Comparison of ENCODE assay signal across 2 cellular contexts in the genomic region with DNA sequence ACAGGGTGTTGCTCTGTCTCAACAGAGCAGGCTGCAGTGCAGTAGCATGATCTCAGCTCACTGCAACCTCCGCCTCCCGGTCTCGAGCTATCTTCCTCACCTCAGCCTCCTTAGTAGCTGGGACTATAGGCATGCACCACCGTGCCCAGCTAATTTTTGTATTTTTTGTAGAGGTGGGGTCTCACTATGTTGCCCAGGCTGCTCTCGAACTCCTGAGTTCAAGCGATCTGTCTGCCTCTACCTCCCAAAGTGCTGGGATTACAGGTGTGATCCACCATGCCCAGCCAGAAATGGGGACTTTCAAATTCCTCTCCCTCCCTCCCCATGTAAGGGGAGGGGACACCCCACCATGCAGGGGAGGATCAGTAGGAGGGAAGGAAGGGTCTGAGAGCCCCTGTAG. TPM values are rescaled to one million over a fixed set of nuclear protein-coding genes. Genes with fewer than 3 reads are reported as not detected.
"Had no signal": no experiment of that assay in that cellular context is flagged by ENCODE, and none has a peak within 500 bp of the region (broad histone marks: within the 10 kb centered on the region; RNA-seq: fewer than 3 reads in every experiment).

No MANE protein-coding gene starts in this region.

RNA-seq across cellular contexts. Expression of a gene that starts 3.4 kb away (rescaled TPM):
- total RNA-seq: naive thymus-derived CD8-positive, alpha-beta T cell; natural killer cell treated with Interleukin-12 subunit alpha and Interleukin-12 subunit beta and Interleukin-15 and Interleukin-18, amount 100 ng/mL, for 72 hours had no signal
- polyA plus RNA-seq: naive thymus-derived CD8-positive, alpha-beta T cell had no signal
